ENCODE assay signal across 9 cellular contexts in the genomic region with DNA sequence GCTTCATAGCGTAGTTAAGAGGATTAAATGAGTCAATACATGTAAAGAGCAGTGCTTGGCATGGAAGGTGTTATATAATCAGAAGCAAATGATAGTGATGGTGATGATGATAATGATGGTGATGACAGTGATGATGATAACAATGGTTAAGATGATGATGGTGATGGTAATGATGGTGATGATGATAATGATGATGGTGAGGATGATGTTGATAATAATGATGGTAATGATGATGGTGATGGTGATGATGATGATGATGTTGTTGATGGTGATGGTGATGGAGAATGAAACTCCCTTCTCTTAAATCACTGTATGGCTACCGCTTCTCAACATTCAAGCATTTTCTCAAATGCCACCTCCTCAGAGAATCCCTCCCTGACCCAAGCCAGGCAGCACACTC.
"Had no signal": no experiment of that assay in that cellular context is flagged by ENCODE, and none has a peak within 500 bp of the region (broad histone marks: within the 10 kb centered on the region; RNA-seq: fewer than 3 reads in every experiment).

No MANE protein-coding gene starts in this region.

- H2AFZ ChIP-seq: GM23338 had no signal

- ATAC-seq: GM23338, K562 had no signal

- FAIRE-seq: H1, H54, K562 had no signal

- H3K4me3 ChIP-seq: GM23338, K562 had no signal

- DNase-seq: H9, HCEC 1CT, HFFc6, IMR-90, KG1 had no signal

- H3K4me2 ChIP-seq: GM23338 had no signal
